ENCODE assay signal across 27 cellular contexts in the genomic region with DNA sequence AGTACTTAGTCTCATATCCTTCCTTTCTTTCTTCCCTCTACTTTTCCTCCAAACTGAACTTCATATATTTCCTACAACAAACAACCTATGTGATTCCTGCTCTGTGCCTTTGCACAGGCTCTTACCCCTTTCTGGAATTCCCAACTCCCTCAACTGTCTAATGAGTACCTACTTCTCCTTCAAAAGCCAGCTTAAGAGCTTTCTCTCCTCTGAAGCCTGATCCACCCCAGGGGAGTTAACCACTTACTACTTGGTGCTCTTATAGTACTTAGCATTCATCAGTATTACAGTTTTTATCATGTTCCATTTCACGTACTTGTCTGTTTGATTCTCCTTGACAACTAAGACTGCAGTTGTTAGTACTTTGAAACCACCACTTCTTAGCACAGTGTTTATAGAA.
"Had no signal": no experiment of that assay in that cellular context is flagged by ENCODE, and none has a peak within 500 bp of the region (broad histone marks: within the 10 kb centered on the region; RNA-seq: fewer than 3 reads in every experiment).

No MANE protein-coding gene starts in this region.

- H3K4me1 ChIP-seq: heart right ventricle, psoas muscle, right atrium auricular region, stomach, thyroid gland, upper lobe of left lung had no signal

- H3K36me3 Mint-ChIP-seq: stimulated activated naive B cell treated with anti-CD40 and anti-IgM and Interleukin-4, amounts not matched to agents 10 μg/mL and 1 μg/mL and 100 μg/mL, for 72 hours had no signal

- H3K27me3 Mint-ChIP-seq: activated CD4-positive, alpha-beta memory T cell treated with anti-CD3 and anti-CD28 coated beads, Interleukin-2, amount 10 ng/mL, durations not matched to agents 7 days and 5 days; activated CD4-positive, alpha-beta T cell treated with anti-CD3 and anti-CD28 coated beads, Interleukin-2, amount 10 ng/mL, durations not matched to agents 7 days and 5 days; activated naive CD8-positive, alpha-beta T cell treated with anti-CD3 and anti-CD28 coated beads, Interleukin-2, amount 50 U/mL, for 24 hours; activated T-helper 17 cell treated with anti-CD3 and anti-CD28 coated beads, Interleukin-2, amount 50 U/mL, for 72 hours; natural killer cell treated with Interleukin-12 subunit alpha and Interleukin-12 subunit beta and Interleukin-15 and Interleukin-18, amount 100 ng/mL, for 72 hours; stimulated activated naive B cell treated with anti-CD40 and anti-IgM and Interleukin-4, amounts not matched to agents 10 μg/mL and 1 μg/mL and 100 μg/mL, for 72 hours had no signal

- H3K27ac Mint-ChIP-seq: activated CD4-positive, alpha-beta memory T cell treated with anti-CD3 and anti-CD28 coated beads, Interleukin-2, amount 10 ng/mL, durations not matched to agents 7 days and 5 days; activated CD4-positive, alpha-beta T cell treated with anti-CD3 and anti-CD28 coated beads, Interleukin-2, amount 10 ng/mL, durations not matched to agents 7 days and 5 days; activated naive CD8-positive, alpha-beta T cell treated with anti-CD3 and anti-CD28 coated beads, Interleukin-2, amount 50 U/mL, for 24 hours; activated T-helper 17 cell treated with anti-CD3 and anti-CD28 coated beads, Interleukin-2, amount 50 U/mL, for 72 hours; natural killer cell treated with Interleukin-12 subunit alpha and Interleukin-12 subunit beta and Interleukin-15 and Interleukin-18, amount 100 ng/mL, for 72 hours; stimulated activated naive B cell treated with anti-CD40 and anti-IgM and Interleukin-4, amounts not matched to agents 10 μg/mL and 1 μg/mL and 100 μg/mL, for 72 hours had no signal

- H3K27me3 ChIP-seq: heart right ventricle, neutrophil, ovary, right atrium auricular region, stomach, thyroid gland, upper lobe of left lung had no signal

- H3K36me3 ChIP-seq: heart right ventricle, neutrophil, ovary, right atrium auricular region, stomach, thyroid gland, upper lobe of left lung had no signal

- DNase-seq: activated CD4-positive, alpha-beta memory T cell treated with anti-CD3 and anti-CD28 coated beads, Interleukin-2, amount 10 ng/mL, durations not matched to agents 7 days and 5 days; activated CD4-positive, alpha-beta T cell treated with anti-CD3 and anti-CD28 coated beads, Interleukin-2, amount 10 ng/mL, durations not matched to agents 7 days and 5 days; activated CD4-positive, CD25-positive, alpha-beta regulatory T cell treated with anti-CD3 and anti-CD28 coated beads, Interleukin-2, amount 50 U/mL, for 72 hours; activated gamma-delta T cell treated with Interleukin-2 at 50 U/mL for 16 hours; activated naive CD4-positive, alpha-beta T cell treated with anti-CD3 and anti-CD28 coated beads, Interleukin-2, amount 50 U/mL, for 16 hours; activated naive CD8-positive, alpha-beta T cell treated with anti-CD3 and anti-CD28 coated beads, Interleukin-2, amount 50 U/mL, for 24 hours; activated T-cell treated with anti-CD3 and anti-CD28 coated beads, Interleukin-2, amount 50 U/mL, for 4 hours; amygdala; caudate nucleus; cortex of kidney; foreskin fibroblast; heart right ventricle; mucosa of descending colon; ovary; psoas muscle; stimulated activated CD4-positive, alpha-beta T cell treated with anti-CD3 and anti-CD28 coated beads, Interleukin-15, amount 100 ng/mL, for 24 hours; stimulated activated CD4-positive, alpha-beta T cell treated with anti-CD3 and anti-CD28 coated beads, Interleukin-2, amount 100 ng/mL, for 24 hours; stimulated activated naive B cell treated with anti-CD40 and anti-IgM and Interleukin-4, amounts not matched to agents 10 μg/mL and 1 μg/mL and 100 μg/mL, for 72 hours; stomach; T-helper 1 cell; thyroid gland; upper lobe of left lung had no signal

- H3K4me1 Mint-ChIP-seq: activated CD4-positive, alpha-beta memory T cell treated with anti-CD3 and anti-CD28 coated beads, Interleukin-2, amount 10 ng/mL, durations not matched to agents 7 days and 5 days; activated CD4-positive, alpha-beta T cell treated with anti-CD3 and anti-CD28 coated beads, Interleukin-2, amount 10 ng/mL, durations not matched to agents 7 days and 5 days; activated naive CD8-positive, alpha-beta T cell treated with anti-CD3 and anti-CD28 coated beads, Interleukin-2, amount 50 U/mL, for 24 hours; activated T-helper 17 cell treated with anti-CD3 and anti-CD28 coated beads, Interleukin-2, amount 50 U/mL, for 72 hours; stimulated activated naive B cell treated with anti-CD40 and anti-IgM and Interleukin-4, amounts not matched to agents 10 μg/mL and 1 μg/mL and 100 μg/mL, for 72 hours had no signal

- H3K9me3 ChIP-seq: neutrophil, ovary, thyroid gland had no signal

- H3K27ac ChIP-seq: heart right ventricle, neutrophil, ovary, psoas muscle, right atrium auricular region, stomach, thyroid gland, upper lobe of left lung, VCaP had no signal

- H3K4me3 Mint-ChIP-seq: activated CD4-positive, alpha-beta memory T cell treated with anti-CD3 and anti-CD28 coated beads, Interleukin-2, amount 10 ng/mL, durations not matched to agents 7 days and 5 days; activated CD4-positive, alpha-beta T cell treated with anti-CD3 and anti-CD28 coated beads, Interleukin-2, amount 10 ng/mL, durations not matched to agents 7 days and 5 days; activated naive CD8-positive, alpha-beta T cell treated with anti-CD3 and anti-CD28 coated beads, Interleukin-2, amount 50 U/mL, for 24 hours; activated T-cell treated with anti-CD3 and anti-CD28 coated beads, Interleukin-2, amount 50 U/mL, for 4 hours; activated T-helper 17 cell treated with anti-CD3 and anti-CD28 coated beads, Interleukin-2, amount 50 U/mL, for 72 hours; natural killer cell treated with Interleukin-12 subunit alpha and Interleukin-12 subunit beta and Interleukin-15 and Interleukin-18, amount 100 ng/mL, for 72 hours; stimulated activated naive B cell treated with anti-CD40 and anti-IgM and Interleukin-4, amounts not matched to agents 10 μg/mL and 1 μg/mL and 100 μg/mL, for 72 hours had no signal

- H3K4me3 ChIP-seq: heart right ventricle, mucosa of descending colon, ovary, psoas muscle, right atrium auricular region, stomach, thyroid gland, upper lobe of left lung had no signal
